In the genomic region with DNA sequence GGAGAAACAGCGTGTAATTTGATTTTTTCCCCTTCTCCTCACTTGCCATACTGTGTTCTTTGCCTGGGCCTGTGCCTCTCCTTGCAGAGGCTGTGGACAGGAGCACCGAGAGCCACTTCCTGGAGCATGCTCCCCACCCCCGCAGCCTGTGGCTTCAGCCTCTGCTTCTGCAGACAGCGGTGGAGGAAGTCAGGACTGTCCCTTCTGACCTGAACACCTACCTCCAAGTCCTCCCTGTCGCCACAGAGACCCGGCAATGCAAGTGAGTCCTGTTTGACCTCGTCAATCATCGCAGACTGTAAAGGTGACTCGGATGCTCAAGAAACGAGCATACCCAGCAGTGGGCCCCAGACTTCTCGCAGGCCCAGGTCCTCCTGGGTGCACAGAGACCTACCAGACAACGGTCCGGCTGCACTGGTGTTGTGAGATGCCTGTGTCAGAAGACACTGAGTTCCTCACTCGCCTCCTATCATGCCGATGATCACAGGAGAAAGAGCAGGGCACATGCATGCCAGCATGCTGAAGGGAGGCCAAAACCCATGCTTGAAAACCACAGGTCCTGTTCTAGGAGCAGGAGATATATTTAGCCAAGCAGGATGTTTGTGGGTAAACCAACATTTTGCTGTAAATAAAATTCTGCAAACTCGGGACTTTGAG, we compare ENCODE assay signal across 8 cellular contexts.
DNase-seq lines count a peak whose midpoint lies in the region; ATAC-seq and TF ChIP-seq lines count a peak whose summit lies in the region.

No MANE protein-coding gene starts in this region.

- intact Hi-C loops in right cardiac atrium (cut with DNase I): no loop called here

- H3K36me3 Mint-ChIP-seq in activated T-cell treated with anti-CD3 and anti-CD28 coated beads, Interleukin-2, amount 50 U/mL, for 4 hours (ENCODE audit: insufficient read depth): no peaks in the 10 kb centered on the region
- no peaks in the 10 kb centered on the region for H3K36me3 Mint-ChIP-seq in progenitor cell of endocrine pancreas (ENCODE audit: insufficient read depth)

- no peak overlapping the region for H3K4me3 ChIP-seq in HL-60 (replicated peaks; ENCODE audit: insufficient read depth, low read length)
- H3K4me3 ChIP-seq in right cardiac atrium (ENCODE audit: low read length): no peak overlapping the region

- H3K9me3 Mint-ChIP-seq in activated T-cell treated with anti-CD3 and anti-CD28 coated beads, Interleukin-2, amount 50 U/mL, for 4 hours: no peaks in the 10 kb centered on the region
- H3K9me3 Mint-ChIP-seq in stimulated activated naive CD8-positive, alpha-beta T cell treated with anti-CD3 and anti-CD28 coated beads, Interleukin-15, amount 100 ng/mL, for 72 hours: no peaks in the 10 kb centered on the region
- no peaks in the 10 kb centered on the region for H3K9me3 Mint-ChIP-seq in progenitor cell of endocrine pancreas (ENCODE audit: low read depth)

- H3K27me3 Mint-ChIP-seq in activated T-cell treated with anti-CD3 and anti-CD28 coated beads, Interleukin-2, amount 50 U/mL, for 4 hours (ENCODE audit: low read depth): no peaks in the 10 kb centered on the region
- H3K27me3 Mint-ChIP-seq in stimulated activated naive CD8-positive, alpha-beta T cell treated with anti-CD3 and anti-CD28 coated beads, Interleukin-15, amount 100 ng/mL, for 72 hours: no peaks in the 10 kb centered on the region
- no peaks in the 10 kb centered on the region for H3K27me3 Mint-ChIP-seq in progenitor cell of endocrine pancreas

- no peaks in the 10 kb centered on the region for H3K9me3 ChIP-seq in right cardiac atrium (ENCODE audit: control insufficient read depth, low read length)

- no peaks in the 10 kb centered on the region for H3K4me1 ChIP-seq in right cardiac atrium (ENCODE audit: control insufficient read depth, insufficient read depth, low read length)

- WGBS in right cardiac atrium: 53% methylated on average over 16 of the region's 16 CpGs

- H3K27me3 ChIP-seq in HL-60 (ENCODE audit: insufficient read depth, poor library complexity, severe bottlenecking) (no peaks in the 10 kb centered on the region), right cardiac atrium (ENCODE audit: control insufficient read depth, insufficient read depth) (no peaks in the 10 kb centered on the region)

- ATAC-seq in GM19468 (IDR thresholded peaks at IDR 0.05; ENCODE audit: extremely low read depth, unreplicated experiment) (peak; percentile 66), right cardiac atrium (peak in 1 of 2 donors; percentile 4)
- ATAC-seq in activated T-cell treated with anti-CD3 and anti-CD28 coated beads, Interleukin-2, amount 50 U/mL, for 4 hours: peak; percentile 8 to 17
- peak; percentile 62 for ATAC-seq in stimulated activated naive CD8-positive, alpha-beta T cell treated with anti-CD3 and anti-CD28 coated beads, Interleukin-15, amount 100 ng/mL, for 72 hours

- peak overlapping the region; percentile 83 to 86 for H3K27ac Mint-ChIP-seq in stimulated activated naive CD8-positive, alpha-beta T cell treated with anti-CD3 and anti-CD28 coated beads, Interleukin-15, amount 100 ng/mL, for 72 hours
- no peak overlapping the region for H3K27ac Mint-ChIP-seq in progenitor cell of endocrine pancreas

- H3K4me3 Mint-ChIP-seq in activated T-cell treated with anti-CD3 and anti-CD28 coated beads, Interleukin-2, amount 50 U/mL, for 4 hours: peak overlapping the region; percentile 66
- peak overlapping the region; percentile 72 to 79 for H3K4me3 Mint-ChIP-seq in stimulated activated naive CD8-positive, alpha-beta T cell treated with anti-CD3 and anti-CD28 coated beads, Interleukin-15, amount 100 ng/mL, for 72 hours
- no peak overlapping the region for H3K4me3 Mint-ChIP-seq in progenitor cell of endocrine pancreas (ENCODE audit: low read depth)

- no peak for TF ChIP-seq CTCF in HL-60 (IDR thresholded peaks at IDR 0.05; ENCODE audit: insufficient read depth, low read length)
- no peak for TF ChIP-seq CTCF in progenitor cell of endocrine pancreas (IDR thresholded peaks at IDR 0.05; ENCODE audit: unreplicated experiment)

- DNase-seq in EL (peak; percentile 42), HL-60 (ENCODE audit: low read depth in 1 of 2, low spot score in 1 of 2) (peak; percentile 90 to 93), right cardiac atrium (peak in 2 of 3 donors; percentile 71 to 73), NCI-H187 treated with DMSO at 0.1 percent for 48 hours (lab: John Stamatoyannopoulos, UW) (no peak), progenitor cell of endocrine pancreas (ENCODE audit: low spot score, unreplicated experiment) (no peak)
- no peak for DNase-seq in activated T-cell treated with anti-CD3 and anti-CD28 coated beads, Interleukin-2, amount 50 U/mL, for 4 hours
- DNase-seq in stimulated activated naive CD8-positive, alpha-beta T cell treated with anti-CD3 and anti-CD28 coated beads, Interleukin-15, amount 100 ng/mL, for 72 hours: peak; percentile 57 to 81

- H3K4me1 Mint-ChIP-seq in activated T-cell treated with anti-CD3 and anti-CD28 coated beads, Interleukin-2, amount 50 U/mL, for 4 hours (ENCODE audit: low read depth): peaks cover 41% of the 10 kb centered on the region
- peaks cover 54% of the 10 kb centered on the region for H3K4me1 Mint-ChIP-seq in stimulated activated naive CD8-positive, alpha-beta T cell treated with anti-CD3 and anti-CD28 coated beads, Interleukin-15, amount 100 ng/mL, for 72 hours
- H3K4me1 Mint-ChIP-seq in progenitor cell of endocrine pancreas (ENCODE audit: low read depth): peaks cover 7% of the 10 kb centered on the region

- peak overlapping the region; percentile 68 for H3K27ac ChIP-seq in HL-60 (replicated peaks)
- no peak overlapping the region for H3K27ac ChIP-seq in right cardiac atrium (ENCODE audit: low read length)

Comparison
In these comparisons a context has a peak if more than half of its experiments do, and no peak if none do; other contexts are left out.
1. DNase-seq: peak in EL (single experiment), HL-60 (2 of 2), right cardiac atrium (2 of 3) and stimulated activated naive CD8-positive, alpha-beta T cell treated with anti-CD3 and anti-CD28 coated beads, Interleukin-15, amount 100 ng/mL, for 72 hours (2 of 2); none in activated T-cell treated with anti-CD3 and anti-CD28 coated beads, Interleukin-2, amount 50 U/mL, for 4 hours (single experiment), NCI-H187 treated with DMSO at 0.1 percent for 48 hours (single experiment) and progenitor cell of endocrine pancreas (single experiment).